Comparison of ENCODE assay signal across 21 cellular contexts in the genomic region with DNA sequence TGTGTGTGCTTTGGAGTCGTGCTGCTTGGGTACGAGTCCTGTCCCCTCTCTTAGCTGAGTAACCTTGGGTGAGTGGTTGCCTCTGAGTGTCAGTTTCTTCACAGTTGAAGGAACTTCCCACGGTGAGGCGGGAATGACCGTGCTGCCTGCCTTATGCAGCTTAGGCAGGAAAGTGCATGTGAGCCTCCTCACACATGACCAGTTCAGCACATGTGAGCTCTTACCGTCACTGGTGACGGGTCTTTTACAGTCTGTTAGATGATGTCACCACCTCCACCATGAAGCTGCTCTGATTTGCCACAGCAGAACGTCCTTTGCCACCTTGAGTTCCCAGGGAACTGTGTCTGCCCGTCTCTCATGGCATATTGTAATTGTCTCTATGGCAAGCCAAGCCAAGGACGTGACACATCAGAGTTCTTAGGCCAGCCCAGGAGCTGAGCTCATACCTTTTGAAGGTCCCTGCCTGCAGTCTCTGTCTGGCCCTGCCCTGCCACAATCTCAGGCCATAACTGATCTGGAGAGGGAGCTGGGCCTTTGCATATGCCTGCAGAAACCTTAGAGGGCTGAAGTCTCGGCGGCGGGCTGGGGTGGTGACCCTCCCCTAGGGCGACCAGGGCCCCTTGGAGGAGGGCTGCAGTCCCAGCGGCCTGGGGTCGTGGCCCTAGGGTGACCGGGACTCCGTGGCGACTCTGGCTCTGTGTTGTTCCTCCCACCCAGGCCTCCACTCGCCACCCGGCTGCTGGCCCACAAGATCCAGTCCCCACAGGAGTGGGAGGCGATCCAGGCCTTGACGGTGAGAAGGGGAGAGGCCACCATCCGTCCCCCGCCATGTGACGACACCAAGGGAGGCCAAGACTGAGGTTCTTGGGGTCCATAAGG. TPM values are rescaled to one million over a fixed set of nuclear protein-coding genes. Genes with fewer than 3 reads are reported as not detected.
"Had no signal": no experiment of that assay in that cellular context is flagged by ENCODE, and none has a peak within 500 bp of the region (broad histone marks: within the 10 kb centered on the region; RNA-seq: fewer than 3 reads in every experiment).

No MANE protein-coding gene starts in this region.

- H3K36me3 Mint-ChIP-seq: activated naive CD4-positive, alpha-beta T cell treated with anti-CD3 and anti-CD28 coated beads, Interleukin-2, amount 50 U/mL, for 24 hours had no signal

- H3K27me3 Mint-ChIP-seq: activated CD4-positive, alpha-beta T cell treated with anti-CD3 and anti-CD28 coated beads, Interleukin-2, amount 10 ng/mL, durations not matched to agents 7 days and 5 days; activated naive CD4-positive, alpha-beta T cell treated with anti-CD3 and anti-CD28 coated beads, Interleukin-2, amount 50 U/mL, for 24 hours; brain; dendritic cell treated with granulocyte-macrophage colony-stimulating factor and Interleukin-4, amounts not matched to agents 40 ng/mL and 50 ng/mL, for 4 days; naive thymus-derived CD8-positive, alpha-beta T cell; progenitor cell of endocrine pancreas had no signal

- H3K4me1 Mint-ChIP-seq: activated naive CD4-positive, alpha-beta T cell treated with anti-CD3 and anti-CD28 coated beads, Interleukin-2, amount 50 U/mL, for 24 hours; stimulated activated effector memory CD8-positive, alpha-beta T cell treated with anti-CD3 and anti-CD28 coated beads, Interleukin-12 subunit alpha, Interleukin-12 subunit beta, amount 100 ng/mL, for 72 hours had no signal

- ATAC-seq: lower lobe of right lung; naive thymus-derived CD8-positive, alpha-beta T cell; stimulated activated effector memory CD8-positive, alpha-beta T cell treated with anti-CD3 and anti-CD28 coated beads, Interleukin-12 subunit alpha, Interleukin-12 subunit beta, amount 100 ng/mL, for 72 hours; upper lobe of right lung had no signal

- H3K4me3 ChIP-seq: lower lobe of right lung, smooth muscle cell, suprapubic skin, upper lobe of right lung had no signal

- H3K27ac ChIP-seq: lower lobe of right lung, suprapubic skin, upper lobe of right lung had no signal

- H3K27ac Mint-ChIP-seq: activated CD4-positive, alpha-beta T cell treated with anti-CD3 and anti-CD28 coated beads, Interleukin-2, amount 10 ng/mL, durations not matched to agents 7 days and 5 days; activated naive CD4-positive, alpha-beta T cell treated with anti-CD3 and anti-CD28 coated beads, Interleukin-2, amount 50 U/mL, for 24 hours; dendritic cell treated with granulocyte-macrophage colony-stimulating factor and Interleukin-4, amounts not matched to agents 40 ng/mL and 50 ng/mL, for 4 days; progenitor cell of endocrine pancreas; stimulated activated effector memory CD8-positive, alpha-beta T cell treated with anti-CD3 and anti-CD28 coated beads, Interleukin-12 subunit alpha, Interleukin-12 subunit beta, amount 100 ng/mL, for 72 hours had no signal

- H3K9me3 Mint-ChIP-seq: activated CD4-positive, alpha-beta T cell treated with anti-CD3 and anti-CD28 coated beads, Interleukin-2, amount 10 ng/mL, durations not matched to agents 7 days and 5 days; activated naive CD4-positive, alpha-beta T cell treated with anti-CD3 and anti-CD28 coated beads, Interleukin-2, amount 50 U/mL, for 24 hours; brain; dendritic cell treated with granulocyte-macrophage colony-stimulating factor and Interleukin-4, amounts not matched to agents 40 ng/mL and 50 ng/mL, for 4 days; naive thymus-derived CD8-positive, alpha-beta T cell; stimulated activated effector memory CD8-positive, alpha-beta T cell treated with anti-CD3 and anti-CD28 coated beads, Interleukin-12 subunit alpha, Interleukin-12 subunit beta, amount 100 ng/mL, for 72 hours had no signal

- H3K4me3 Mint-ChIP-seq: activated CD4-positive, alpha-beta T cell treated with anti-CD3 and anti-CD28 coated beads, Interleukin-2, amount 10 ng/mL, durations not matched to agents 7 days and 5 days; activated naive CD4-positive, alpha-beta T cell treated with anti-CD3 and anti-CD28 coated beads, Interleukin-2, amount 50 U/mL, for 24 hours; brain; dendritic cell treated with granulocyte-macrophage colony-stimulating factor and Interleukin-4, amounts not matched to agents 40 ng/mL and 50 ng/mL, for 4 days; naive thymus-derived CD8-positive, alpha-beta T cell; stimulated activated effector memory CD8-positive, alpha-beta T cell treated with anti-CD3 and anti-CD28 coated beads, Interleukin-12 subunit alpha, Interleukin-12 subunit beta, amount 100 ng/mL, for 72 hours had no signal

- H3K27me3 ChIP-seq: suprapubic skin, upper lobe of right lung had no signal

- DNase-seq: activated CD4-positive, alpha-beta T cell treated with anti-CD3 and anti-CD28 coated beads, Interleukin-2, amount 10 ng/mL, durations not matched to agents 7 days and 5 days; activated T-cell treated with anti-CD3 and anti-CD28 coated beads for 4 hours; amniotic stem cell; cerebellar nuclear complex; hypothalamus; lower lobe of right lung; midbrain; naive thymus-derived CD8-positive, alpha-beta T cell; nucleus accumbens; right cardiac atrium; T-helper 1 cell; upper lobe of right lung had no signal

- H3K9me3 ChIP-seq: lower lobe of right lung, suprapubic skin, upper lobe of right lung had no signal

RNA-seq across cellular contexts. Expression of gene LGALS2, which starts 36.6 kb away (rescaled TPM):
- total RNA-seq: activated CD4-positive, alpha-beta T cell treated with anti-CD3 and anti-CD28 coated beads, Interleukin-2, amount 10 ng/mL, durations not matched to agents 7 days and 5 days; activated CD8-positive, alpha-beta memory T cell treated with anti-CD3 and anti-CD28 coated beads for 36 hours; epithelial cell of proximal tubule; naive thymus-derived CD8-positive, alpha-beta T cell; smooth muscle cell; suprapubic skin had no signal
- polyA plus RNA-seq: naive thymus-derived CD8-positive, alpha-beta T cell; right cardiac atrium had no signal

RNA-seq across cellular contexts. Expression of gene CDC42EP1, which starts 56.2 kb away (rescaled TPM):
- total RNA-seq: naive thymus-derived CD8-positive, alpha-beta T cell had no signal
- polyA plus RNA-seq: naive thymus-derived CD8-positive, alpha-beta T cell had no signal
